Comparison of ENCODE assay signal across 1 cellular context in the genomic region with DNA sequence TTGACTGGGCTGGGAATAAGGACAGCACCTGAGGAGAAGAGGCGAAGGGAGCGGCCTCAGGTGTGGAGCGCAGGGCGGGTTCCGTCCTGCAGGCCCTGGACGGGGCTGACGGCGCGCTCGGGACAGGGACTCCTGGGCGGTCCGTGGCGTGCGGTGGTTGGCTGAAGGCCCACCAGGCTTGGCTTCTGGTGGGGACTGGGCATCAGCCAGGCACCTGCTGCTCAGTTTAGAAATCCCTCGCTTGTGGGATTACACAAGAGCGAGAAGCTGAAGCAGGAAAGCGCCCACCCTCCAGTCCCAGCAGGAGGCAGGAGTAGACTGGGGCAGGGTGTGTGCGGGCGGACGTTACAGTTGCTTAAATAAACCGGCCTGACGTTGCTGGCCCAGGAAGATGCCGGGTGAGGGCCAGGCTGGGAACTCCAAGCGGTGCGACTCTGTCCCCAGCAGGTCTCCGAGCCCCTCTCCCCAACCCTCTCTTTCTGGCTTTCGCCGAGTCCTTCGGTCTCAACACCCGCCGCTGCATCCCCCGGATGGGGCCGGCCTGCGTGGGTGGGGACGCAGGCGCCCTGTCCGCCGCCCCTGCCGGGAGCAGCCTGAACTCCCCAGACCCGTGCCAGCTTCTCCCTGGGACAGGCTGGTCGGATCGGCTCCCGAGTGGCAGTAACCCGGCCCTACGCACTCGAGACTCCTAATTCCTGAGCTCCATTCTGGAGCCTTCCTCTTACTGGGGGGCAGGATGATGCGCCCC.
A peak's percentile ranks its signal among the peaks of the same experiment; 100 is the strongest.
TF ChIP-seq lines count a peak whose summit lies in the region.

No MANE protein-coding gene starts in this region.

TF ChIP-seq in HEK293, 187 proteins besides CTCF, POLR2A, EP300 and RAD21 (continued from another document):
- no peak for TF ChIP-seq ZNF302 (tag by site-specific recombination; IDR thresholded peaks at IDR 0.05; ENCODE audit: low read depth)
- peak; percentile 33; the same call in 1 of the 2 replicates for TF ChIP-seq SCRT1 (tag by site-specific recombination; IDR thresholded peaks at IDR 0.05; ENCODE audit: borderline replicate concordance)
- TF ChIP-seq OSR2 (tag by site-specific recombination; IDR thresholded peaks at IDR 0.05): 0 out of 2 replicates have a peak, but pooled peaks have one; percentile 10
